ENCODE assay signal across 17 cellular contexts in the genomic region with DNA sequence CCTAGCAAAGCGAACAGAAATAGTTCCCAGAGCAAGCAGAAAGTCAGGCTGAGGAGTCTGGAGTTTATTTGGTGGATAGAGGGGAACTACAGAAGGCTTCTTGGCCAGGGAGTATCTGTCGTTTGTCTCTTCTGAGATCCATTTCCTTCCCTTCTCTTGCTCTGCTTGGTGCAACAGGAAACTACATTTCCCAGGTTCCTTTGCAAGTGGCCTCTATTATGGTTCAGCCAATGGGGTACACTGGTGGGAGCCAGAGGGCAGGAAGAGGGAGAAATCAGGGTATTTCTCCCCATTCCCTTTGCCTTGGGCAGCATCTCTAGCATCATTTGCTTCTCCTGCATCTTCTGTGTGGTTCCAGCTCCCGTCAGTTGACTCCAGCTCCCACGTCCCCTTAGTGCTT.
A peak's percentile ranks its signal among the peaks of the same experiment; 100 is the strongest.
DNase-seq lines count a peak whose midpoint lies in the region; ATAC-seq, FAIRE-seq and TF ChIP-seq lines count a peak whose summit lies in the region.
"Had no signal": no experiment of that assay in that cellular context is flagged by ENCODE, and none has a peak within 500 bp of the region (broad histone marks: within the 10 kb centered on the region; RNA-seq: fewer than 3 reads in every experiment).

No MANE protein-coding gene starts in this region.

- TF ChIP-seq POLR2A in HCT116 (IDR thresholded peaks at IDR 0.05; ENCODE audit: borderline replicate concordance, extremely low read depth, insufficient read depth, insufficient read length): no peak

- no peaks in the 10 kb centered on the region for H4K20me1 ChIP-seq in HCT116 (ENCODE audit: insufficient read depth)
- H4K20me1 ChIP-seq in keratinocyte (ENCODE audit: control insufficient read depth, extremely low read depth, insufficient read depth, low read length): no peaks in the 10 kb centered on the region

- DNase-seq in NCI-H82 (lab: John Stamatoyannopoulos, UW) (peak; percentile 51), NCI-H82 treated with DMSO at 0.1 percent for 48 hours (lab: John Stamatoyannopoulos, UW; ENCODE audit: unreplicated experiment) (no peak), HCT116 (ENCODE audit: low read depth, low spot score) (no peak), SK-MEL-5 (ENCODE audit: low read depth, low spot score) (peak; percentile 33), keratinocyte (ENCODE audit: low read depth, low spot score) (no peak), NCI-H1105 (lab: John Stamatoyannopoulos, UW) (no peak), HFFc6 (no peak), tibial artery (no peak)
- DNase-seq: activated naive CD4-positive, alpha-beta T cell treated with anti-CD3 and anti-CD28 coated beads, Interleukin-2, amount 10 ng/mL, durations not matched to agents 7 days and 5 days; HCEC 1CT; heart right ventricle; left colon; NCI-H1930; retina; stimulated activated CD4-positive, alpha-beta T cell treated with anti-CD3 and anti-CD28 coated beads, Interleukin-2, amount 100 ng/mL, for 48 hours; uterus had no signal

- H3K27ac ChIP-seq in HCT116 (ENCODE audit: low read depth, low read length) (no peak overlapping the region), keratinocyte (ENCODE audit: control insufficient read depth, insufficient read depth, low read length) (no peak overlapping the region), tibial artery (no peak overlapping the region)
- H3K27ac ChIP-seq: heart right ventricle, uterus had no signal

- ATAC-seq in HCT116: peak; percentile 63
- ATAC-seq: heart right ventricle; stimulated activated effector memory CD8-positive, alpha-beta T cell treated with anti-CD3 and anti-CD28 coated beads, Interleukin-12 subunit alpha, Interleukin-12 subunit beta, amount 100 ng/mL, for 72 hours had no signal

- no peaks in the 10 kb centered on the region for H3K9me3 ChIP-seq in HCT116 (ENCODE audit: control insufficient read depth in 1 of 2, insufficient read depth in 1 of 2, low read depth in 1 of 2, low read length in 2 of 2)
- H3K9me3 ChIP-seq in keratinocyte (ENCODE audit: control insufficient read depth, low read depth, low read length): no peaks in the 10 kb centered on the region
- peaks cover 0 to 4% (median 0%) of the 10 kb centered on the region in 3 donors for H3K9me3 ChIP-seq in tibial artery
- H3K9me3 ChIP-seq: heart right ventricle, uterus had no signal

- no peaks in the 10 kb centered on the region for H3K9me3 Mint-ChIP-seq in HFFc6
- H3K9me3 Mint-ChIP-seq: activated naive CD4-positive, alpha-beta T cell treated with anti-CD3 and anti-CD28 coated beads, Interleukin-2, amount 10 ng/mL, durations not matched to agents 7 days and 5 days; stimulated activated effector memory CD8-positive, alpha-beta T cell treated with anti-CD3 and anti-CD28 coated beads, Interleukin-12 subunit alpha, Interleukin-12 subunit beta, amount 100 ng/mL, for 72 hours had no signal

- no peak overlapping the region for H3K4me3 Mint-ChIP-seq in HFFc6
- H3K4me3 Mint-ChIP-seq: activated naive CD4-positive, alpha-beta T cell treated with anti-CD3 and anti-CD28 coated beads, Interleukin-2, amount 10 ng/mL, durations not matched to agents 7 days and 5 days; stimulated activated effector memory CD8-positive, alpha-beta T cell treated with anti-CD3 and anti-CD28 coated beads, Interleukin-12 subunit alpha, Interleukin-12 subunit beta, amount 100 ng/mL, for 72 hours had no signal

- H3K27ac Mint-ChIP-seq in HFFc6: no peak overlapping the region
- H3K27ac Mint-ChIP-seq: stimulated activated effector memory CD8-positive, alpha-beta T cell treated with anti-CD3 and anti-CD28 coated beads, Interleukin-12 subunit alpha, Interleukin-12 subunit beta, amount 100 ng/mL, for 72 hours had no signal

- RAD21 ChIA-PET in HCT116 (lab: Charles Lee; ENCODE audit: low non-redundant PET in 1 of 2, low total read pairs in 2 of 2, uncharacterized antibody in 2 of 2, unreplicated experiment in 2 of 2): no interaction called here

- H3K9me2 ChIP-seq in HCT116 (ENCODE audit: insufficient read depth): no peaks in the 10 kb centered on the region

- TF ChIP-seq CTCF in HCT116 (IDR thresholded peaks at IDR 0.05 in 2 of 3, conservative IDR thresholded peaks at IDR 0.05 in 1 of 3; ENCODE audit: borderline replicate concordance in 1 of 3, insufficient read depth in 1 of 3, low read depth in 2 of 3, low read length in 2 of 3) (no peak), keratinocyte (optimal IDR thresholded peaks at IDR 0.05 in 1 of 3, IDR thresholded peaks at IDR 0.05 in 1 of 3, conservative IDR thresholded peaks at IDR 0.05 in 1 of 3; ENCODE audit: extremely low read depth in 1 of 3, insufficient read depth in 2 of 3, low read length in 3 of 3) (no peak), HFFc6 (IDR thresholded peaks at IDR 0.05) (no peak), tibial artery (IDR thresholded peaks at IDR 0.05) (no peak)

- H3K9me1 ChIP-seq in keratinocyte (ENCODE audit: control insufficient read depth, extremely low read depth, insufficient read depth, low read length): no peaks in the 10 kb centered on the region

- no peaks in the 10 kb centered on the region; the same call in none of the 2 replicates for H3K27me3 Mint-ChIP-seq in HFFc6 (ENCODE audit: insufficient read depth)

- H3K27me3 ChIP-seq in HCT116 (ENCODE audit: insufficient read depth, low read length) (no peaks in the 10 kb centered on the region), keratinocyte (ENCODE audit: control insufficient read depth, extremely low read depth, insufficient read depth, low read length) (no peaks in the 10 kb centered on the region), tibial artery (no peaks in the 10 kb centered on the region)
- H3K27me3 ChIP-seq: uterus had no signal

- H3K4me1 ChIP-seq in HCT116 (ENCODE audit: control insufficient read depth in 1 of 2, insufficient read depth in 2 of 2, low read length in 2 of 2) (peaks cover 23 to 39% of the 10 kb centered on the region in 2 experiments), keratinocyte (ENCODE audit: control insufficient read depth, extremely low read depth, insufficient read depth, low read length) (peaks cover 9% of the 10 kb centered on the region), tibial artery (peaks cover 0 to 12% (median 2%) of the 10 kb centered on the region in 4 donors)
- H3K4me1 ChIP-seq: uterus had no signal

- no peaks in the 10 kb centered on the region for H3K36me3 Mint-ChIP-seq in HFFc6 (ENCODE audit: low read depth)
- H3K36me3 Mint-ChIP-seq: activated naive CD4-positive, alpha-beta T cell treated with anti-CD3 and anti-CD28 coated beads, Interleukin-2, amount 10 ng/mL, durations not matched to agents 7 days and 5 days; stimulated activated effector memory CD8-positive, alpha-beta T cell treated with anti-CD3 and anti-CD28 coated beads, Interleukin-12 subunit alpha, Interleukin-12 subunit beta, amount 100 ng/mL, for 72 hours had no signal

- H3K9ac ChIP-seq in HCT116 (ENCODE audit: low read length): no peak overlapping the region
- H3K9ac ChIP-seq in keratinocyte (ENCODE audit: control insufficient read depth, extremely low read depth, insufficient read depth, low read length): no peak overlapping the region

- FAIRE-seq in keratinocyte (lab: Jason Lieb, UNC): no peak

- H3K36me3 ChIP-seq in HCT116 (ENCODE audit: control insufficient read depth in 1 of 2, insufficient read depth in 2 of 2, low read length in 2 of 2) (no peaks in the 10 kb centered on the region), keratinocyte (ENCODE audit: control insufficient read depth in 2 of 2, extremely low read depth in 1 of 2, insufficient read depth in 2 of 2, low read length in 2 of 2) (no peaks in the 10 kb centered on the region), tibial artery (no peaks in the 10 kb centered on the region)
- H3K36me3 ChIP-seq: heart right ventricle, uterus had no signal

- in situ Hi-C loops in SK-MEL-5 (cut with HindIII; ENCODE audit: low pct_unique_long_range_greater_than_20kb, low sequenced_read_pairs): no loop called here

- no TSS peak for BruUV-seq in HCT116 (replicated peaks; lab: Mats Ljungman, UMichigan)

- CTCF ChIA-PET in HCT116 (lab: Charles Lee): no interaction called here

- H3K4me3 ChIP-seq in HCT116 (replicated peaks in 1 of 2; ENCODE audit: low read depth in 1 of 2, low read length in 2 of 2) (no peak overlapping the region), keratinocyte (ENCODE audit: control insufficient read depth in 2 of 3, extremely low read depth in 1 of 3, insufficient read depth in 2 of 3, low read depth in 1 of 3, low read length in 3 of 3) (no peak overlapping the region), tibial artery (no peak overlapping the region)
- H3K4me3 ChIP-seq: heart right ventricle, uterus had no signal

- H3K4me2 ChIP-seq in HCT116 (ENCODE audit: low read length) (peak overlapping the region; percentile 12; the same call in 1 of the 2 replicates), keratinocyte (ENCODE audit: control insufficient read depth, extremely low read depth, insufficient read depth, low read depth, low read length) (peak overlapping the region; percentile 18)

- no peak for TF ChIP-seq RAD21 in HCT116 (IDR thresholded peaks at IDR 0.05; ENCODE audit: low read depth)

- intact Hi-C loops in HCT116 (cut with micrococcal nuclease) (no loop called here), tibial artery (cut with DNase I; ENCODE audit: low total_unique reads) (no loop called here)

- H2AFZ ChIP-seq in HCT116 (ENCODE audit: low read depth, low read length, poor library complexity, severe bottlenecking) (no peak overlapping the region), keratinocyte (ENCODE audit: control insufficient read depth, low read length) (peak overlapping the region; percentile 55)

- H3K4me1 Mint-ChIP-seq in HFFc6 (ENCODE audit: low read depth): peaks cover 21% of the 10 kb centered on the region

- POLR2A ChIA-PET in HCT116 (lab: Charles Lee): no interaction called here

- H3K79me2 ChIP-seq in HCT116 (ENCODE audit: insufficient read depth, low read length) (no peaks in the 10 kb centered on the region), keratinocyte (ENCODE audit: control insufficient read depth, insufficient read depth, low read length) (no peaks in the 10 kb centered on the region)

- dilution Hi-C loops in keratinocyte (cut with MboI; ENCODE audit: extremely low pct_ligation_motif_present, low sequenced_read_pairs): no loop called here

TF ChIP-seq in HCT116, 20 proteins besides CTCF, POLR2A, EP300 and RAD21 (continues in another document):
- TF ChIP-seq SP1 (IDR thresholded peaks at IDR 0.05; ENCODE audit: low read depth) (no peak), ZFX (IDR thresholded peaks at IDR 0.05) (no peak), TCF7L2 (IDR thresholded peaks at IDR 0.05; ENCODE audit: borderline replicate concordance, extremely low read depth, insufficient read depth, insufficient read length) (no peak), CEBPB (IDR thresholded peaks at IDR 0.05; ENCODE audit: low read depth) (no peak), ELF1 (IDR thresholded peaks at IDR 0.05; ENCODE audit: borderline replicate concordance, low read depth) (no peak), JUND (IDR thresholded peaks at IDR 0.05) (no peak), ZNF274 (IDR thresholded peaks at IDR 0.05; ENCODE audit: low read depth, low read length) (no peak), POLR2AphosphoS5 (IDR thresholded peaks at IDR 0.05; ENCODE audit: low read depth, low read length) (no peak), EGR1 (IDR thresholded peaks at IDR 0.05; ENCODE audit: low read depth) (no peak), SIN3A (IDR thresholded peaks at IDR 0.05; ENCODE audit: low read depth) (no peak), SRF (IDR thresholded peaks at IDR 0.05; ENCODE audit: low read depth) (no peak)

Comparison
In these comparisons a context has a peak if more than half of its experiments do, and no peak if none do; other contexts are left out.
1. DNase-seq: peak in NCI-H82 (single experiment) and SK-MEL-5 (single experiment); none in NCI-H82 treated with DMSO at 0.1 percent for 48 hours (single experiment), HCT116 (single experiment), keratinocyte (single experiment), NCI-H1105 (single experiment), HFFc6 (single experiment) and tibial artery (0 of 2).